18 cellular contexts compared by ENCODE assay signal in the genomic region with DNA sequence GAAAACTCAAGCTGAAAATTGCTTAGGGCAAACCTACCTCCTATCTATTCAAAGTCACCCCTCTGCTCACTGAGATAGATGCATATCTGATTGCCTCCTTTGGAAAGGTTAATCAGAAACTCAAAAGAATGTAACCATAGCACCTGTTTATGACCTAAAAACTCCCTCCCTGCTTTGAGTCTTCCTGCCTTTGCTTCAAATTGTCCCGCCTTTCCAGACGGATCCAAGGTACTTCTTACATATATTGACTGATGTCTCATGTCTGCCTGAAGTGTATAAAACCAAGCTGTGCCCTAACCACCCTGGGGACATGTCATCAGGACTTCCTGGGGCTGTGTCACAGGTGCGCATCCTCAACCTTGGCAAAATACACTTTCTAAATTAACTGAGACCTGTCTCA.
"Had no signal": no experiment of that assay in that cellular context is flagged by ENCODE, and none has a peak within 500 bp of the region (broad histone marks: within the 10 kb centered on the region; RNA-seq: fewer than 3 reads in every experiment).

No MANE protein-coding gene starts in this region.

- H3K9me3 ChIP-seq: lower lobe of right lung, tibial nerve, vagina had no signal

- DNase-seq: activated CD4-positive, alpha-beta T cell treated with anti-CD3 and anti-CD28 coated beads, Interleukin-2, amount 50 U/mL, for 48 hours; activated CD4-positive, CD25-positive, alpha-beta regulatory T cell; activated naive CD4-positive, alpha-beta T cell treated with anti-CD3 and anti-CD28 coated beads, Interleukin-2, amount 10 ng/mL, durations not matched to agents 7 days and 5 days; activated T-cell treated with anti-CD3 and anti-CD28 coated beads, Interleukin-2, amount 50 U/mL, for 48 hours; amygdala; brain microvascular endothelial cell; cerebellar nuclear complex; erythroblast; hippocampal formation; kidney glomerular epithelial cell; lower lobe of right lung; midbrain; naive B cell; T-helper 2 cell had no signal

- ATAC-seq: lower lobe of right lung had no signal

- H3K36me3 ChIP-seq: brain microvascular endothelial cell, lower lobe of right lung, vagina had no signal

- H3K4me1 ChIP-seq: parathyroid adenoma had no signal

- H3K27me3 ChIP-seq: brain microvascular endothelial cell, tibial nerve, vagina had no signal

- H3K4me3 ChIP-seq: lower lobe of right lung, skin epidermis, tibial nerve, vagina had no signal

- H2AFZ ChIP-seq: parathyroid adenoma had no signal

- H3K9ac ChIP-seq: parathyroid adenoma had no signal

- H3K27ac ChIP-seq: brain microvascular endothelial cell, lower lobe of right lung, parathyroid adenoma, skin epidermis, tibial nerve, vagina had no signal
